Comparison of ENCODE assay signal across 16 cellular contexts in the genomic region with DNA sequence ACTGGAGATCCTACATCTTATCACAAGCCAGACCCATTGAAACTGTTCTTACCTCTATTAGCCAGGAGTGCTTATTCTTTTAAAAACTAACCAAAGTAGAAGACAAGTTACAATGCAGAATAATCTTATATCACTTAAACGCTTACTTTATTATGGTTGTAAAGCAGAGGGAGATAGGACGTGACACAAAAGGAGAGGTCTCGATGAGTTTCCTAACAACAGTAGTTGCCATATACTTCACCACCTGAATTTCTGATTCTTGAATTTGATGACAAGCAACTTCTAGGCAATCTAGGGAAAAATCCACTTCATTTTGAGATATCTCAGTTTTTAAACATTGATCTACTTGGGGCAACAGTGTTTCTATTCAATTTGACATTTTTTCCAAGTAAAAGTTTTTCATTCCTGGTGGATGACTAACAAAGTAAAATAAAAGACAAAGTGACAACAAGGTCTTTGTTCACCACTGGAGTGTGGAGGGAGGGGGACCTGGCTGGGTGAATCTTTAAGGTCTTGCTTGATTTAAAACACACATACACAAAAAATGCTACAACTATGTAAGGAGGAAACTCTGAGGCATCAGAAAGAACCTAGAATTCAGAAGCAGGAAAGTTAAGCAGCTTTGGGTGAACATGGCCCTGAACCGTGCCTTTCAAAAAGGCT.
DNase-seq lines count a peak whose midpoint lies in the region; ATAC-seq and TF ChIP-seq lines count a peak whose summit lies in the region.
"Had no signal": no experiment of that assay in that cellular context is flagged by ENCODE, and none has a peak within 500 bp of the region (broad histone marks: within the 10 kb centered on the region; RNA-seq: fewer than 3 reads in every experiment).

No MANE protein-coding gene starts in this region.

- no peak overlapping the region for H3K56ac ChIP-seq in mesendoderm (ENCODE audit: low read length)

- no peak overlapping the region for H3K4me3 Mint-ChIP-seq in chondrocyte (ENCODE audit: unreplicated experiment)
- H3K4me3 Mint-ChIP-seq: dendritic cell treated with granulocyte-macrophage colony-stimulating factor and Interleukin-4, amounts not matched to agents 40 ng/mL and 50 ng/mL, for 4 days; mesothelial cell of epicardium had no signal

- H3K27me3 ChIP-seq in mesendoderm (ENCODE audit: insufficient read depth, low read length, poor library complexity), result no peaks in the 10 kb centered on the region
- no peaks in the 10 kb centered on the region for H3K27me3 ChIP-seq in SJCRH30
- H3K27me3 ChIP-seq in gastroesophageal sphincter, result no peaks in the 10 kb centered on the region
- H3K27me3 ChIP-seq: esophagus muscularis mucosa had no signal

- no peak for TF ChIP-seq CTCF in AG10803 (conservative IDR thresholded peaks at IDR 0.05; ENCODE audit: low read length)
- TF ChIP-seq CTCF in chondrocyte (IDR thresholded peaks at IDR 0.05), result no peak
- TF ChIP-seq CTCF in gastroesophageal sphincter (IDR thresholded peaks at IDR 0.05), result no peak

- H3K79me2 ChIP-seq in mesendoderm (ENCODE audit: control insufficient read depth, insufficient read depth, low read length), result peaks cover 2% of the 10 kb centered on the region

- H3K27ac ChIP-seq in mesendoderm (ENCODE audit: low read depth, low read length) (no peak overlapping the region), SJCRH30 (no peak overlapping the region), gastroesophageal sphincter (no peak overlapping the region)
- H3K27ac ChIP-seq: esophagus muscularis mucosa had no signal

- H3K9me3 ChIP-seq in SJCRH30 (replicated peaks), result no peaks in the 10 kb centered on the region
- no peaks in the 10 kb centered on the region for H3K9me3 ChIP-seq in gastroesophageal sphincter
- H3K9me3 ChIP-seq: esophagus muscularis mucosa had no signal

- H3K18ac ChIP-seq in mesendoderm (ENCODE audit: low read length), result no peak overlapping the region

- no peak overlapping the region for H4K8ac ChIP-seq in mesendoderm (ENCODE audit: low read depth, low read length)

- H3K36me3 ChIP-seq in mesendoderm (ENCODE audit: control insufficient read depth, insufficient read depth, low read length) (no peaks in the 10 kb centered on the region), SJCRH30 (no peaks in the 10 kb centered on the region), gastroesophageal sphincter (no peaks in the 10 kb centered on the region)
- H3K36me3 ChIP-seq: esophagus muscularis mucosa had no signal

- H3K79me1 ChIP-seq in mesendoderm (ENCODE audit: low read length), result peaks cover 4% of the 10 kb centered on the region

- peaks cover 42% of the 10 kb centered on the region for H3K4me1 Mint-ChIP-seq in chondrocyte (ENCODE audit: low read depth)

- no peak overlapping the region for H3K23ac ChIP-seq in mesendoderm (ENCODE audit: low read length)

- no peak for TF ChIP-seq POLR2A in gastroesophageal sphincter (IDR thresholded peaks at IDR 0.05)

- H3K4me1 ChIP-seq in mesendoderm (ENCODE audit: control insufficient read depth, low read depth, low read length) (peaks cover 8% of the 10 kb centered on the region), SJCRH30 (peaks cover 37% of the 10 kb centered on the region), gastroesophageal sphincter (peaks cover 0 to 46% (median 5%) of the 10 kb centered on the region in 3 donors)

- peaks cover 2% of the 10 kb centered on the region for H3K36me3 Mint-ChIP-seq in chondrocyte (ENCODE audit: low read depth)
- H3K36me3 Mint-ChIP-seq: mesothelial cell of epicardium had no signal

- peak; percentile 76 for DNase-seq in AG10803 (ENCODE audit: low read depth)
- peak; percentile 89 for DNase-seq in HT1080 (ENCODE audit: low read depth)
- DNase-seq in chondrocyte (ENCODE audit: low spot score), result no peak
- peak; percentile 29 for DNase-seq in mesendoderm
- no peak for DNase-seq in SJCRH30
- no peak for DNase-seq in C1 segment of cervical spinal cord (lab: John Stamatoyannopoulos, UW)
- DNase-seq: activated CD4-positive, alpha-beta T cell treated with anti-CD3 and anti-CD28 coated beads, Interleukin-2, amount 50 U/mL, for 48 hours; NCI-H2107; Right ventricle myocardium superior; small intestine; stimulated activated naive CD4-positive, alpha-beta T cell treated with Interleukin-2 at 50 U/mL for 16 hours had no signal

- no peak overlapping the region for H2BK15ac ChIP-seq in mesendoderm (replicated peaks; ENCODE audit: low read depth)

- H3K27me3 Mint-ChIP-seq in chondrocyte (ENCODE audit: low read depth), result no peaks in the 10 kb centered on the region
- H3K27me3 Mint-ChIP-seq: dendritic cell treated with granulocyte-macrophage colony-stimulating factor and Interleukin-4, amounts not matched to agents 40 ng/mL and 50 ng/mL, for 4 days had no signal

- H3K27ac Mint-ChIP-seq in chondrocyte (ENCODE audit: unreplicated experiment), result peak overlapping the region; percentile 41
- H3K27ac Mint-ChIP-seq: dendritic cell treated with granulocyte-macrophage colony-stimulating factor and Interleukin-4, amounts not matched to agents 40 ng/mL and 50 ng/mL, for 4 days; mesothelial cell of epicardium had no signal

- no peak for TF ChIP-seq EP300 in gastroesophageal sphincter (IDR thresholded peaks at IDR 0.05)

- no peak for ATAC-seq in gastroesophageal sphincter
- no peak for ATAC-seq in HG02840 (IDR thresholded peaks at IDR 0.05; ENCODE audit: low FRiP score, unreplicated experiment)

- WGBS in mesendoderm (ENCODE audit: extremely low coverage, insufficient coverage, low lambda C conversion rate), result no CpG with 5 or more reads among the region's 4 CpGs
- 83 to 93% methylated on average over 4 of the region's 4 CpGs for WGBS in gastroesophageal sphincter (ENCODE audit: low coverage in 1 of 2), 2 donors

- H3K9ac ChIP-seq in mesendoderm (ENCODE audit: low read length), result no peak overlapping the region

- no peak overlapping the region for H4K5ac ChIP-seq in mesendoderm (ENCODE audit: low read length)

- no peak overlapping the region for H2BK120ac ChIP-seq in mesendoderm (ENCODE audit: low read depth, low read length)

- H2BK5ac ChIP-seq in mesendoderm (ENCODE audit: low read length), result no peak overlapping the region

- H3K4me3 ChIP-seq in AG10803 (ENCODE audit: low read length), result no peak overlapping the region
- H3K4me3 ChIP-seq in mesendoderm (ENCODE audit: low read length), result no peak overlapping the region
- no peak overlapping the region for H3K4me3 ChIP-seq in SJCRH30
- no peak overlapping the region for H3K4me3 ChIP-seq in gastroesophageal sphincter
- H3K4me3 ChIP-seq: esophagus muscularis mucosa had no signal

- H3K4ac ChIP-seq in mesendoderm (ENCODE audit: low read depth, low read length), result no peak overlapping the region

- H2AK5ac ChIP-seq in mesendoderm (ENCODE audit: low read length), result no peak overlapping the region

- no peak overlapping the region for H3K4me2 ChIP-seq in mesendoderm (ENCODE audit: low read length)

- H3K9me3 Mint-ChIP-seq in chondrocyte (ENCODE audit: low read depth), result peaks cover under 1% of the 10 kb centered on the region
- H3K9me3 Mint-ChIP-seq: dendritic cell treated with granulocyte-macrophage colony-stimulating factor and Interleukin-4, amounts not matched to agents 40 ng/mL and 50 ng/mL, for 4 days; mesothelial cell of epicardium had no signal

Comparison
In these comparisons a context has a peak if more than half of its experiments do, and no peak if none do; other contexts are left out.
1. DNase-seq: peak in AG10803 (single experiment), HT1080 (single experiment) and mesendoderm (single experiment); none in chondrocyte (single experiment), SJCRH30 (0 of 2) and C1 segment of cervical spinal cord (0 of 14).